In the genomic region with DNA sequence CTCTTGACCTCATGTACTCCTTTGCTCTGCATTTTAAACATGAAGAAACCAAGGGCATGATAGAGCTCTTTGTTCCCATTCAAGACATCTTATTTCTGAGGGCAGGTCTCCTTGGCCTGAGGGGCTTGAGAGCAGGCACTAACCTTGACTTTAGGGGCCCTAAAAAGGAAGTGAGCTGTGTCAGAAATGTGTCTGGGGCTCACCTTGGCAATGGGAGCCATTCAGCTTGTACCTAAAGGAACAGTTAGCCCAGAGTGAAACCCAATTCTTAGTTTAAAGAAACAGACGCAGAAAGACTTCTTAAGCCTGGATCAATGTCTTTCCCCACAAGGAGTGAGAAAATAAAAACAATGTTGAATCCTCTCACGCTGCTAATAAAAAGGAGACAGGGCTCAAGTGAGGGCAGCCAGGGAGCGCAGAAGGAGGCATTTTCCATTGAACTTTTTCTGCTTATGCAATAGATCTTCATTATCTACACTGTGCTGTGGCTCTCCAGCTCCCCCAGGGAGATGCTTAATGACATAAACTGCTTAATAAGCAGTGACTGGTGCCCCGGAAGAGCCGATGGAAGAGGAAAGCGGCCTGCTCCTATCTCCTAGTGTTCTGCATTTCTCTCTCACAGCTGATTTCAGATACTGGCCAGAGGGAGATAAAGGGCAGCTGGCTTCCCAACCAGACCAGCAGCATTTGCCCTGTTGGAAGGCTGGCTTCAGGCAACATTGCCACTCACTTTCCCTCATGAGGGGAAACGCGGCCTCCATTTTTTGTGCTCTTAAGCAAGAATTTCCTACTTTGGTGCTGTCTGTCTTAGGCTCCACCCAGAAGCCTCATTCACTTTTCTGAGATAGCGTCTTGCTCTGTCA, we compare ENCODE assay signal across 1 cellular context.
TF ChIP-seq lines count a peak whose summit lies in the region.

No MANE protein-coding gene starts in this region.

TF ChIP-seq in HEK293, 187 proteins besides CTCF, POLR2A, EP300 and RAD21 (continued from another document):
- TF ChIP-seq, protein P1, sequence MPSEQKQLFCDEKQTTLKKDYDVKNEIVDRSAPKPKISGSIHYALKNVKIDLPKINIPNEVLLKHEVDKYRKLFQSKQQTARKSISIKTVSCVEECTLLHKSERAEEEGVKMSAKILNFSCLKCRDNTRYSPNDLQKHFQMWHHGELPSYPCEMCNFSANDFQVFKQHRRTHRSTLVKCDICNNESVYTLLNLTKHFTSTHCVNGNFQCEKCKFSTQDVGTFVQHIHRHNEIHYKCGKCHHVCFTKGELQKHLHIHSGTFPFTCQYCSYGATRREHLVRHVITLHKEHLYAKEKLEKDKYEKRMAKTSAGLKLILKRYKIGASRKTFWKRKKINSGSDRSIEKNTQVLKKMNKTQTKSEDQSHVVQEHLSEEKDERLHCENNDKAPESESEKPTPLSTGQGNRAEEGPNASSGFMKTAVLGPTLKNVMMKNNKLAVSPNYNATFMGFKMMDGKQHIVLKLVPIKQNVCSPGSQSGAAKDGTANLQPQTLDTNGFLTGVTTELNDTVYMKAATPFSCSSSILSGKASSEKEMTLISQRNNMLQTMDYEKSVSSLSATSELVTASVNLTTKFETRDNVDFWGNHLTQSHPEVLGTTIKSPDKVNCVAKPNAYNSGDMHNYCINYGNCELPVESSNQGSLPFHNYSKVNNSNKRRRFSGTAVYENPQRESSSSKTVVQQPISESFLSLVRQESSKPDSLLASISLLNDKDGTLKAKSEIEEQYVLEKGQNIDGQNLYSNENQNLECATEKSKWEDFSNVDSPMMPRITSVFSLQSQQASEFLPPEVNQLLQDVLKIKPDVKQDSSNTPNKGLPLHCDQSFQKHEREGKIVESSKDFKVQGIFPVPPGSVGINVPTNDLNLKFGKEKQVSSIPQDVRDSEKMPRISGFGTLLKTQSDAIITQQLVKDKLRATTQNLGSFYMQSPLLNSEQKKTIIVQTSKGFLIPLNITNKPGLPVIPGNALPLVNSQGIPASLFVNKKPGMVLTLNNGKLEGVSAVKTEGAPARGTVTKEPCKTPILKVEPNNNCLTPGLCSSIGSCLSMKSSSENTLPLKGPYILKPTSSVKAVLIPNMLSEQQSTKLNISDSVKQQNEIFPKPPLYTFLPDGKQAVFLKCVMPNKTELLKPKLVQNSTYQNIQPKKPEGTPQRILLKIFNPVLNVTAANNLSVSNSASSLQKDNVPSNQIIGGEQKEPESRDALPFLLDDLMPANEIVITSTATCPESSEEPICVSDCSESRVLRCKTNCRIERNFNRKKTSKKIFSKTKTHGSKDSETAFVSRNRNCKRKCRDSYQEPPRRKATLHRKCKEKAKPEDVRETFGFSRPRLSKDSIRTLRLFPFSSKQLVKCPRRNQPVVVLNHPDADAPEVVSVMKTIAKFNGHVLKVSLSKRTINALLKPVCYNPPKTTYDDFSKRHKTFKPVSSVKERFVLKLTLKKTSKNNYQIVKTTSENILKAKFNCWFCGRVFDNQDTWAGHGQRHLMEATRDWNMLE (tag by site-specific recombination; conservative IDR thresholded peaks at IDR 0.05; ENCODE audit: low read depth) = 0 out of 2 replicates have a peak, but pooled peaks have one; percentile 28
- TF ChIP-seq IKZF3 (tag by site-specific recombination; IDR thresholded peaks at IDR 0.05) (0 out of 2 replicates have a peak, but pooled peaks have one; percentile 15), ZBTB1 (tag by site-specific recombination; IDR thresholded peaks at IDR 0.05) (no peak), ZNF2 (tag by site-specific recombination; IDR thresholded peaks at IDR 0.05) (no peak), ZNF658 (tag by site-specific recombination; IDR thresholded peaks at IDR 0.05) (no peak)
